Comparison of ENCODE assay signal across 8 cellular contexts in the genomic region with DNA sequence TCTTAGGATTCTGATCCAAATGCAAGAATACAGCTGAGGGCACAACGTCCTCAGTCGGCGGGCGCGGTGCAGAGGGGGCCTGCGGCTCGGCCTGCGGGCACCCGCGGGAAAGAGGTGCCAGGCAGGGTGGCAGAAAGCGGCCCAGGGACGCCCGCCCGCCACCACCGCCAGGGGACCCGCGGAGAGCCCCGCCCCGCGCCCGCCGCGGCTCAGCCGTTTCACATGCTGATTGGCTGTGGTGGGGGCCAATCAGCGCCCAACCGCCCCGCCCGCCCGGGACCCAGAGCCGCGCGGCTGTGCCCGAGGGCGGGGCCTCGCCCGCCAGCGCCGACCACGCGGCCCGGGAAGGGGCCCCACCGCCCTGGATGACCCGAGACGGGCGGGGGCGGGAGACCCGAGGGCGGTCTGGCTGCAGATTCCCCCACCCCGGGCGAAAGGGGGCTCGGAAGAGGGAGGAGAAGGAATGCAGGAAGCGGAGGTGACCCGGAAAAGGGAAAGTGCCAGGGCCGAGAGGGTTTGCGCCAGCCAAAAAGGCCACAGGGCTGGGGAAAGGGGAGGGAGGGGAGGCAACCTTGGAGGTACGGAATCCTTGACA. TPM values are rescaled to one million over a fixed set of nuclear protein-coding genes. Genes with fewer than 3 reads are reported as not detected.
DNase-seq lines count a peak whose midpoint lies in the region; ATAC-seq and TF ChIP-seq lines count a peak whose summit lies in the region.

No MANE protein-coding gene starts in this region.

- peak; percentile 75 for TF ChIP-seq CTCF in chondrocyte (IDR thresholded peaks at IDR 0.05)

- DNase-seq in AML-193 (lab: John Stamatoyannopoulos, UW) (peak; percentile 74 to 78), NCI-H226 (peak; percentile 79), chondrocyte (ENCODE audit: low spot score) (peak; percentile 96), kidney tubule cell (ENCODE audit: low spot score) (peak; percentile 93)
- peak; percentile 88 for DNase-seq in activated CD4-positive, alpha-beta T cell treated with anti-CD3 and anti-CD28 coated beads for 1 hour
- peak; percentile 89 to 95 for DNase-seq in stimulated activated CD4-positive, alpha-beta T cell treated with anti-CD3 and anti-CD28 coated beads, Interleukin-1b, Interleukin-23, amount 100 ng/mL, for 4 hours (ENCODE audit: low read depth in 2 of 2)

- H3K9me3 Mint-ChIP-seq in chondrocyte (ENCODE audit: low read depth), result no peaks in the 10 kb centered on the region

- peaks cover 80% of the 10 kb centered on the region for H3K4me1 Mint-ChIP-seq in chondrocyte (ENCODE audit: low read depth)

- H3K27me3 Mint-ChIP-seq in chondrocyte (ENCODE audit: low read depth), result no peaks in the 10 kb centered on the region

- ATAC-seq in GM19023 (IDR thresholded peaks at IDR 0.05; ENCODE audit: unreplicated experiment) (peak; percentile 99), HG03159 (IDR thresholded peaks at IDR 0.05; ENCODE audit: unreplicated experiment) (peak; percentile 99)

- H3K27ac Mint-ChIP-seq in chondrocyte (ENCODE audit: unreplicated experiment), result peak overlapping the region; percentile 96

- H3K4me3 Mint-ChIP-seq in chondrocyte (ENCODE audit: unreplicated experiment), result peak overlapping the region; percentile 83

- H3K36me3 Mint-ChIP-seq in chondrocyte (ENCODE audit: low read depth), result peaks cover 2% of the 10 kb centered on the region

RNA-seq across cellular contexts. Expression of gene IRS1, which starts 8.0 kb away (rescaled TPM):
- total RNA-seq in chondrocyte, result 5.8 to 12.4 TPM (median 12.0 TPM) in 3 replicates

RNA-seq across cellular contexts. Expression of gene RHBDD1, which starts 44.3 kb away (rescaled TPM):
- total RNA-seq in chondrocyte, result 28.8 to 33.6 TPM (median 30.0 TPM) in 3 replicates

Comparison
In these comparisons a context has a peak if more than half of its experiments do, and no peak if none do; other contexts are left out.
1. Peak in every context shown above with its lines: DNase-seq and ATAC-seq.